ENCODE assay signal across 23 cellular contexts in genomic region chr13:44915962-44916361, GRCh38.
"Had no signal": no experiment of that assay in that cellular context is flagged by ENCODE, and none has a peak within 500 bp of the region (broad histone marks: within the 10 kb centered on the region; RNA-seq: fewer than 3 reads in every experiment).

No MANE protein-coding gene starts in this region.

- H3K4me3 ChIP-seq: SK-N-MC had no signal

- H3K36me3 Mint-ChIP-seq: brain, T-cell had no signal

- H3K27me3 Mint-ChIP-seq: activated T-helper 17 cell treated with anti-CD3 and anti-CD28 coated beads, Interleukin-2, amount 50 U/mL, for 72 hours; central memory CD8-positive, alpha-beta T cell; T-cell had no signal

- H3K4me3 Mint-ChIP-seq: activated T-helper 17 cell treated with anti-CD3 and anti-CD28 coated beads, Interleukin-2, amount 50 U/mL, for 72 hours had no signal

- ATAC-seq: activated T-helper 17 cell treated with anti-CD3 and anti-CD28 coated beads, Interleukin-2, amount 50 U/mL, for 72 hours; Right ventricle myocardium inferior; T-cell had no signal

- DNase-seq: activated CD4-positive, CD25-positive, alpha-beta regulatory T cell; activated gamma-delta T cell treated with Interleukin-2 at 50 U/mL for 16 hours; activated naive CD4-positive, alpha-beta T cell treated with anti-CD3 and anti-CD28 coated beads, Interleukin-2, amount 50 U/mL, for 16 hours; activated T-cell treated with anti-CD3 and anti-CD28 coated beads, Interleukin-2, amount 50 U/mL, for 48 hours; amygdala; Kasumi-1; KBM-7; NCI-H1105 treated with DMSO at 0.1 percent for 48 hours; NCI-H1436 treated with DMSO at 0.1 percent for 48 hours; NCI-H187; NCI-H2081; NCI-H345; NCI-H510A; NCI-H526 treated with DMSO at 0.1 percent for 48 hours; NCI-H82; T-cell; T-helper 2 cell; T1000 had no signal

- H3K27ac Mint-ChIP-seq: activated T-helper 17 cell treated with anti-CD3 and anti-CD28 coated beads, Interleukin-2, amount 50 U/mL, for 72 hours had no signal

- H3K27ac ChIP-seq: SK-N-MC had no signal

- H3K4me1 Mint-ChIP-seq: activated T-helper 17 cell treated with anti-CD3 and anti-CD28 coated beads, Interleukin-2, amount 50 U/mL, for 72 hours; central memory CD8-positive, alpha-beta T cell had no signal
